ENCODE assay signal across 9 cellular contexts in the genomic region with DNA sequence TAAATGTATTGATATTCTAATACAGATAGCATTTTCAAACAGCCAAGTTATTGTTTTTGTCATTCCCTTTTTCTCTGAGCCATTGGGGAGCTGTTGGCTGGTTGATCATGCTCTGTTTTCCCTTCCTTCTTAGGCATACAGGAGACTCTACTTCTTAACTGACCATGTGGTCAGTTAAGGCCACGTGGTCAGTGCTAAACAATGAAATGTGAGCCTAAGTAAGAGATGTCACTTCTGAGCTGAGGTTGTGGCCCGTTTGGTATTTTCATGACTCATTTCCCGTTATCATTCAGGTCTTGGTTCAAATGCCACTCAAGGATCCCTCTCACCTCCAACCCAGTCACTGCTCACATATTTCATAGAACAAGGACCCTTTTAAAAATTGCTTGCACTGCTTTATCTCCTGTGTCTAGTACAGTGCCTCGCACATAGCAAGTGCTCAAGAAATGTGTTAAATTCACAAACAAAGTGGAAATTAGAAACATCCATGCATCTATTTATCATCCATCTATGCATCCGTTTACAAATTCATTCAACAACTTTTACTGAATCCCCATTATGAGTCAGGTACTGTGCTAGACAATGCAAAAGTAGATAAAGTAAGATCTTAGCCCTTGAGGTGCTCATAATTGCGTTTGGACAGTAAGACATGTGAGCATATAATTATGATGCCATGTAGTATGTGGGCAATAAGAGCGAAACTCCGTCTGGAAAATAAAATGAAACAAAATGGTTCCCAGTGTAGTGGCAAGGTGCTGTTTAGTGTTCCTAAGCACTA. TPM values are rescaled to one million over a fixed set of nuclear protein-coding genes. Genes with fewer than 3 reads are reported as not detected.
DNase-seq lines count a peak whose midpoint lies in the region; ATAC-seq, FAIRE-seq and TF ChIP-seq lines count a peak whose summit lies in the region.
"Had no signal": no experiment of that assay in that cellular context is flagged by ENCODE, and none has a peak within 500 bp of the region (broad histone marks: within the 10 kb centered on the region; RNA-seq: fewer than 3 reads in every experiment).

No MANE protein-coding gene starts in this region.

- H3K4me2 ChIP-seq in MM.1S (ENCODE audit: low read depth, low read length) (peak overlapping the region; percentile 10), H1 (ENCODE audit: insufficient read depth in 1 of 2, low read depth in 2 of 2, low read length in 2 of 2) (no peak overlapping the region)

- no peaks in the 10 kb centered on the region for H4K20me1 ChIP-seq in MM.1S (ENCODE audit: insufficient read depth, low read length)
- H4K20me1 ChIP-seq in H1 (replicated peaks in 1 of 2; ENCODE audit: control insufficient read depth in 1 of 2, insufficient read depth in 2 of 2, low read length in 2 of 2) = no peaks in the 10 kb centered on the region

- H3K4me3 Mint-ChIP-seq in mesothelial cell of epicardium = no peak overlapping the region
- H3K4me3 Mint-ChIP-seq: memory B cell had no signal

- H3K4me3 ChIP-seq in MM.1S (ENCODE audit: low read length) = no peak overlapping the region
- H3K4me3 ChIP-seq in H1 (ENCODE audit: extremely low read depth in 1 of 4, insufficient read depth in 2 of 4, low read depth in 3 of 4, low read length in 4 of 4) = no peak overlapping the region

- H3K9me3 Mint-ChIP-seq in mesothelial cell of epicardium = no peaks in the 10 kb centered on the region
- H3K9me3 Mint-ChIP-seq: memory B cell had no signal

- no peaks in the 10 kb centered on the region for H3K36me3 ChIP-seq in MM.1S (replicated peaks; ENCODE audit: insufficient read depth, low read length)
- H3K36me3 ChIP-seq in H1 (ENCODE audit: control insufficient read depth in 2 of 4, insufficient read depth in 4 of 4, low read length in 3 of 4) = no peaks in the 10 kb centered on the region

- CTCF ChIA-PET in H1 (lab: Charles Lee; ENCODE audit: partially characterized antibody) = interaction anchor here (0.6 to 1.8 kb wide), 3 partner anchors 31 to 87 kb away, joined by 3 to 8 read pairs (median 3); no protein-coding TSS in a partner anchor

- H2BK5ac ChIP-seq in H1 (ENCODE audit: low read depth, low read length) = no peak overlapping the region

- DNase-seq in 8988T (peak; percentile 39), MM.1S (peak; percentile 82), H1 (ENCODE audit: low read depth in 1 of 2, low spot score in 2 of 2) (no peak), iPS-NIHi11 (ENCODE audit: low spot score) (no peak), mesothelial cell of epicardium (ENCODE audit: low spot score in 2 of 2, unreplicated experiment in 2 of 2) (no peak), Kasumi-1 (lab: John Stamatoyannopoulos, UW) (no peak)
- DNase-seq in stimulated activated CD4-positive, alpha-beta T cell treated with anti-CD3 and anti-CD28 coated beads, Interleukin-2, amount 100 ng/mL, for 24 hours = no peak

- H3K36me3 Mint-ChIP-seq in mesothelial cell of epicardium = no peaks in the 10 kb centered on the region
- H3K36me3 Mint-ChIP-seq: memory B cell had no signal

- no peak overlapping the region for H3K14ac ChIP-seq in H1 (ENCODE audit: insufficient read length)

- H3F3A ChIP-seq in MM.1S (ENCODE audit: insufficient read depth, low read length) = peaks cover 11% of the 10 kb centered on the region; the same call in 1 of the 2 replicates

- POLR2A ChIA-PET in H1 (lab: Charles Lee; ENCODE audit: partially characterized antibody) = interaction anchor here (0.7 to 1.2 kb wide), 5 partner anchors 9 to 52 kb away, joined by 3 to 6 read pairs (median 4); a partner anchor contains a TSS

- H3K27ac ChIP-seq in MM.1S (ENCODE audit: low read length) (peak overlapping the region; percentile 43; the same call in 1 of the 2 replicates), H1 (ENCODE audit: low read depth, low read length) (no peak overlapping the region)

- no peak overlapping the region for H2BK15ac ChIP-seq in H1 (ENCODE audit: low read length)

- ATAC-seq in GM21390 (IDR thresholded peaks at IDR 0.05; ENCODE audit: unreplicated experiment) = peak; percentile 50

- H2AFZ ChIP-seq in MM.1S (ENCODE audit: low read length) = peak overlapping the region; percentile 14
- H2AFZ ChIP-seq in H1 (ENCODE audit: low read length) = peak overlapping the region; percentile 89; the same call in 1 of the 2 replicates

- H2BK20ac ChIP-seq in H1 (ENCODE audit: low read length) = no peak overlapping the region

- TF ChIP-seq EP300 in H1 (IDR thresholded peaks at IDR 0.05; ENCODE audit: borderline replicate concordance in 1 of 2, low read depth in 2 of 2, low read length in 2 of 2) = no peak

- H3K9ac ChIP-seq in MM.1S (ENCODE audit: low read length) = no peak overlapping the region
- no peak overlapping the region for H3K9ac ChIP-seq in H1 (replicated peaks in 1 of 4; ENCODE audit: extremely low read depth in 1 of 4, low read depth in 3 of 4, low read length in 3 of 4)

- H3K18ac ChIP-seq in H1 (ENCODE audit: extremely low read depth, low read length) = no peak overlapping the region

- TF ChIP-seq CTCF in MM.1S (IDR thresholded peaks at IDR 0.05; ENCODE audit: low read length) = no peak
- TF ChIP-seq CTCF in H1 (IDR thresholded peaks at IDR 0.05; ENCODE audit: control extremely low read depth in 1 of 3, insufficient read depth in 1 of 3, low read depth in 1 of 3, low read length in 3 of 3) = no peak
- TF ChIP-seq CTCF in mesothelial cell of epicardium (IDR thresholded peaks at IDR 0.05; ENCODE audit: unreplicated experiment) = no peak

- H2AK5ac ChIP-seq in H1 (ENCODE audit: low read depth, low read length) = no peak overlapping the region

- H4K91ac ChIP-seq in H1 (replicated peaks; ENCODE audit: insufficient read length, low read length) = no peak overlapping the region

- no peak for TF ChIP-seq RAD21 in H1 (IDR thresholded peaks at IDR 0.05 in 1 of 2, conservative IDR thresholded peaks at IDR 0.05 in 1 of 2; ENCODE audit: low read depth in 2 of 2, low read length in 2 of 2)

- 0 out of 2 replicates have a peak overlapping the region, but pooled peaks have one; percentile 5 for H2BK12ac ChIP-seq in H1 (ENCODE audit: low read depth, low read length)

- H3K4ac ChIP-seq in H1 (replicated peaks; ENCODE audit: insufficient read length, low read depth, low read length) = no peak overlapping the region

- H2BK120ac ChIP-seq in H1 (replicated peaks; ENCODE audit: low read depth, low read length) = no peak overlapping the region

- WGBS in H1 (ENCODE audit: extremely low coverage in 1 of 2, insufficient coverage in 1 of 2, insufficient read length in 1 of 2, insufficient replicate concordance in 2 of 2, low coverage in 1 of 2, low lambda C conversion rate in 2 of 2, missing lambda C conversion rate in 1 of 2), 2 experiments = 69% methylated on average over 8 of the region's 8 CpGs; no CpG with 5 or more reads in 1 of the 2 experiments

- no peaks in the 10 kb centered on the region for H3K79me2 ChIP-seq in MM.1S (ENCODE audit: low read length)
- no peaks in the 10 kb centered on the region for H3K79me2 ChIP-seq in H1 (ENCODE audit: control insufficient read depth in 1 of 2, insufficient read depth in 2 of 2, low read length in 2 of 2)

- H3K27me3 ChIP-seq in MM.1S (replicated peaks; ENCODE audit: insufficient read depth, low read length) = no peaks in the 10 kb centered on the region
- H3K27me3 ChIP-seq in H1 (replicated peaks in 1 of 4; ENCODE audit: control insufficient read depth in 3 of 4, extremely low read depth in 1 of 4, insufficient read depth in 3 of 4, low read length in 3 of 4) = no peaks in the 10 kb centered on the region

- no peak overlapping the region for H4K5ac ChIP-seq in H1 (ENCODE audit: insufficient read length, low read depth, low read length)

- TF ChIP-seq POLR2A in H1 (IDR thresholded peaks at IDR 0.05; ENCODE audit: control extremely low read depth in 1 of 2, low read depth in 2 of 2, low read length in 2 of 2) = no peak

- FAIRE-seq in H1 (lab: Jason Lieb, UNC) = peak; percentile 32

- H3K27ac Mint-ChIP-seq in mesothelial cell of epicardium = no peak overlapping the region
- H3K27ac Mint-ChIP-seq: memory B cell had no signal

- peaks cover 11% of the 10 kb centered on the region for H3K4me1 Mint-ChIP-seq in mesothelial cell of epicardium
- H3K4me1 Mint-ChIP-seq: memory B cell had no signal

- peaks cover 30% of the 10 kb centered on the region for H3K4me1 ChIP-seq in MM.1S (ENCODE audit: low read length)
- peaks cover 0 to 10% (median 2%) of the 10 kb centered on the region in 4 experiments; a peak in 3 of 7 replicates for H3K4me1 ChIP-seq in H1 (replicated peaks in 1 of 4; ENCODE audit: control insufficient read depth in 3 of 4, insufficient read depth in 4 of 4, low read length in 3 of 4)

- no peaks in the 10 kb centered on the region for H3K23me2 ChIP-seq in H1 (ENCODE audit: low read depth, low read length)

- H4K8ac ChIP-seq in H1 (ENCODE audit: extremely low read depth, insufficient read depth, low read length) = no peak overlapping the region

- H3K56ac ChIP-seq in H1 (replicated peaks; ENCODE audit: insufficient read length, low read depth, low read length) = no peak overlapping the region

- H3K27me3 Mint-ChIP-seq in mesothelial cell of epicardium (ENCODE audit: low read depth) = no peaks in the 10 kb centered on the region

- H3K79me1 ChIP-seq in H1 (ENCODE audit: low read depth, low read length) = no peaks in the 10 kb centered on the region

- H3K9me2 ChIP-seq in MM.1S (replicated peaks; ENCODE audit: insufficient read depth, low read length) = no peaks in the 10 kb centered on the region

- H3K9me3 ChIP-seq in MM.1S (replicated peaks; ENCODE audit: insufficient read depth, low read length) (no peaks in the 10 kb centered on the region), H1 (ENCODE audit: insufficient read depth in 2 of 2, low read depth in 1 of 2, low read length in 1 of 2) (no peaks in the 10 kb centered on the region)

- H3K23ac ChIP-seq in H1 (ENCODE audit: insufficient read length) = no peak overlapping the region

RNA-seq across cellular contexts. Expression of a gene that starts 50.7 kb away (rescaled TPM):
- total RNA-seq in H1 (2021; fragmentation: NEBNext Ultra II Directional; extraction: Animal tissue kit (Norgen Biotek cat#: 25700)) = 5.4 and 5.7 TPM in 2 replicates
- polyA plus RNA-seq in H1 (2011; rRNA removed) = 1.1 and 2.9 TPM in 2 replicates
- polyA plus RNA-seq in H1 (2011; cell fraction: cytosol; rRNA removed) = 2.7 TPM
- 1.6 TPM for polyA plus RNA-seq in H1 (2011; cell fraction: nucleus; rRNA removed)
- 3.4 to 7.6 TPM (median 3.7 TPM) in 4 replicates for polyA plus RNA-seq in H1 (2012, experiment 1 of 2)
- polyA plus RNA-seq in H1 (2012, experiment 2 of 2) = 0.16 TPM
- polyA plus RNA-seq in H1 (2013, experiment 1 of 2) = 2.4 TPM
- polyA plus RNA-seq in H1 (2013, experiment 2 of 2) = 2.2 TPM
- polyA minus RNA-seq in H1 (2011; rRNA and poly(A)+ RNA removed) = 12.9 and 17.0 TPM in 2 replicates
- polyA minus RNA-seq in H1 (2011; cell fraction: cytosol; rRNA and poly(A)+ RNA removed) = 12.3 TPM
- 29.4 TPM for polyA minus RNA-seq in H1 (2011; cell fraction: nucleus; rRNA and poly(A)+ RNA removed)
- 43.8 to 49.9 TPM (median 45.9 TPM) in 3 replicates for total RNA-seq in mesothelial cell of epicardium

Comparison
In these comparisons a context has a peak if more than half of its experiments do, and no peak if none do; other contexts are left out.
1. DNase-seq: peak in 8988T (single experiment) and MM.1S (single experiment); none in H1 (0 of 2), iPS-NIHi11 (single experiment), mesothelial cell of epicardium (0 of 2), stimulated activated CD4-positive, alpha-beta T cell treated with anti-CD3 and anti-CD28 coated beads, Interleukin-2, amount 100 ng/mL, for 24 hours (0 of 2) and Kasumi-1 (0 of 2).